Comparison of ENCODE assay signal across 1 cellular context in the genomic region with DNA sequence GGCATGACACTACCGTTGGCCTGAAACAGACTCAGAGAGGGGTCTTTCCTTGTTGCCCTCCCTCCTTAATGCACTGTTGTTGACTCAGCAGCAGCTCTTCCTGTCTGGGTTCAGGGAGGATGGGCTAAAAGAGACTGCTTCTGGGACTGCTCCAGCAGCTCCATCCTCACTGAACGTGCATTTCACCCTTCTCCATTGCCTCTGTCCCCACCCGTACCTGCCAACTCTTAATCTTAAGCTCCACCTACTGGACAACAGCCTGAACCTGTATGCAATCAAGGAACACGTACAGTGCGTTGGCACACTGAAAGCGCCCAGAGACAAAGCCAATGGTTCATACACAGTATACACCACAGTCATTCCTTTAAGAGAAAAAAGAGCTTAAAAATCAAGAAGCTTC.
TF ChIP-seq lines count a peak whose summit lies in the region.

No MANE protein-coding gene starts in this region.

TF ChIP-seq in H1, 55 proteins besides CTCF, POLR2A, EP300 and RAD21 (continued from another document):
- TF ChIP-seq, protein P1, sequence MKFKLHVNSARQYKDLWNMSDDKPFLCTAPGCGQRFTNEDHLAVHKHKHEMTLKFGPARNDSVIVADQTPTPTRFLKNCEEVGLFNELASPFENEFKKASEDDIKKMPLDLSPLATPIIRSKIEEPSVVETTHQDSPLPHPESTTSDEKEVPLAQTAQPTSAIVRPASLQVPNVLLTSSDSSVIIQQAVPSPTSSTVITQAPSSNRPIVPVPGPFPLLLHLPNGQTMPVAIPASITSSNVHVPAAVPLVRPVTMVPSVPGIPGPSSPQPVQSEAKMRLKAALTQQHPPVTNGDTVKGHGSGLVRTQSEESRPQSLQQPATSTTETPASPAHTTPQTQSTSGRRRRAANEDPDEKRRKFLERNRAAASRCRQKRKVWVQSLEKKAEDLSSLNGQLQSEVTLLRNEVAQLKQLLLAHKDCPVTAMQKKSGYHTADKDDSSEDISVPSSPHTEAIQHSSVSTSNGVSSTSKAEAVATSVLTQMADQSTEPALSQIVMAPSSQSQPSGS (IDR thresholded peaks at IDR 0.05; ENCODE audit: low read length), result no peak
- TF ChIP-seq TEAD4 (IDR thresholded peaks at IDR 0.05; ENCODE audit: low read depth, low read length) (no peak), EZH2 (IDR thresholded peaks at IDR 0.05; ENCODE audit: low read depth, low read length, severe bottlenecking) (no peak), POU5F1 (IDR thresholded peaks at IDR 0.05; ENCODE audit: low read depth, low read length) (no peak)
- TF ChIP-seq, protein P2, sequence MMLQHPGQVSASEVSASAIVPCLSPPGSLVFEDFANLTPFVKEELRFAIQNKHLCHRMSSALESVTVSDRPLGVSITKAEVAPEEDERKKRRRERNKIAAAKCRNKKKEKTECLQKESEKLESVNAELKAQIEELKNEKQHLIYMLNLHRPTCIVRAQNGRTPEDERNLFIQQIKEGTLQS (IDR thresholded peaks at IDR 0.05; ENCODE audit: insufficient read depth, low read depth, low read length), result no peak
TF ChIP-seq in H1: peak in this region for 0.
